15 cellular contexts compared by ENCODE assay signal in genomic region chr19:39360599-39360998, GRCh38. TPM values are rescaled to one million over a fixed set of nuclear protein-coding genes. Genes with fewer than 3 reads are reported as not detected.
"Had no signal": no experiment of that assay in that cellular context is flagged by ENCODE, and none has a peak within 500 bp of the region (broad histone marks: within the 10 kb centered on the region; RNA-seq: fewer than 3 reads in every experiment).

No MANE protein-coding gene starts in this region.

- ATAC-seq: gastrocnemius medialis; heart right ventricle; left colon; lower lobe of right lung; stimulated activated naive CD8-positive, alpha-beta T cell treated with anti-CD3 and anti-CD28 coated beads, Interleukin-15, amount 100 ng/mL, for 72 hours had no signal

- H3K9me3 Mint-ChIP-seq: activated CD4-positive, alpha-beta memory T cell treated with anti-CD3 and anti-CD28 coated beads, Interleukin-2, amount 10 ng/mL, durations not matched to agents 7 days and 5 days; naive B cell; stimulated activated naive CD8-positive, alpha-beta T cell treated with anti-CD3 and anti-CD28 coated beads, Interleukin-15, amount 100 ng/mL, for 72 hours had no signal

- H3K4me3 Mint-ChIP-seq: activated CD4-positive, alpha-beta memory T cell treated with anti-CD3 and anti-CD28 coated beads, Interleukin-2, amount 10 ng/mL, durations not matched to agents 7 days and 5 days; stimulated activated naive CD8-positive, alpha-beta T cell treated with anti-CD3 and anti-CD28 coated beads, Interleukin-15, amount 100 ng/mL, for 72 hours had no signal

- H3K27me3 Mint-ChIP-seq: activated CD4-positive, alpha-beta memory T cell treated with anti-CD3 and anti-CD28 coated beads, Interleukin-2, amount 10 ng/mL, durations not matched to agents 7 days and 5 days; naive B cell; stimulated activated naive CD8-positive, alpha-beta T cell treated with anti-CD3 and anti-CD28 coated beads, Interleukin-15, amount 100 ng/mL, for 72 hours had no signal

- DNase-seq: activated CD4-positive, alpha-beta memory T cell treated with anti-CD3 and anti-CD28 coated beads, Interleukin-2, amount 10 ng/mL, durations not matched to agents 7 days and 5 days; gastrocnemius medialis; heart right ventricle; left colon; lower lobe of right lung; naive B cell; ovary; stimulated activated CD4-positive, alpha-beta T cell treated with anti-CD3 and anti-CD28 coated beads, Interleukin-1b, Interleukin-23, amount 100 ng/mL, for 48 hours; stimulated activated naive CD8-positive, alpha-beta T cell treated with anti-CD3 and anti-CD28 coated beads, Interleukin-15, amount 100 ng/mL, for 72 hours had no signal

- FAIRE-seq: bronchial epithelial cell, endometrium had no signal

- H3K27ac Mint-ChIP-seq: activated CD4-positive, alpha-beta memory T cell treated with anti-CD3 and anti-CD28 coated beads, Interleukin-2, amount 10 ng/mL, durations not matched to agents 7 days and 5 days had no signal

- H3K4me3 ChIP-seq: ascending aorta, gastrocnemius medialis, heart right ventricle, lower lobe of right lung, ovary, thoracic aorta had no signal

- H3K27ac ChIP-seq: ascending aorta, gastrocnemius medialis, heart right ventricle, lower lobe of right lung, ovary, thoracic aorta had no signal

- H3K4me1 ChIP-seq: ascending aorta had no signal

- H3K9me3 ChIP-seq: ascending aorta, gastrocnemius medialis, heart right ventricle, lower lobe of right lung, ovary, thoracic aorta had no signal

RNA-seq across cellular contexts. Expression of gene GMFG, which starts 24.8 kb away (rescaled TPM):
- total RNA-seq: bronchial epithelial cell, chondrocyte, renal cortical epithelial cell had no signal

RNA-seq across cellular contexts. Expression of gene LRFN1, which starts 39.9 kb away (rescaled TPM):
- total RNA-seq: ascending aorta had no signal
